Comparison of ENCODE assay signal across 8 cellular contexts in the genomic region with DNA sequence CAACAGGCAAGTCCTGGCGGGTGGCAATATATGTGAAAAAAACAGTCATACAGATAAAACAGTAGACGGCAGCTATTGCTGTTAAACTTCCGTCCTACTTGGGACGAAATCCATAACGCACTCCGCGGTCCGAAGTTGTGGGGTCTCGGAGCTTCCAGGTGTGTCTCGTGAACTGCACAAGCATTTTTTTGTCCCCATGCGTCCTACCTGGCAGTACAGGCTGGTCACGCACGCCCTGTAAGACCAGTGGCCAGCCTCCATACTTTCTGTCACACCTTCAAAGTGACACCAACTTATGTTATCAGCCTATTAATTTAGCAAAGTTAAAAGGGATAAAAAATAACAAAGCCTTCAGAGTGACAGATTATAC. TPM values are rescaled to one million over a fixed set of nuclear protein-coding genes. Genes with fewer than 3 reads are reported as not detected.
A peak's percentile ranks its signal among the peaks of the same experiment; 100 is the strongest.
DNase-seq lines count a peak whose midpoint lies in the region; ATAC-seq and TF ChIP-seq lines count a peak whose summit lies in the region.

No MANE protein-coding gene starts in this region.

- H3K27ac ChIP-seq in BLaER1 (no peak overlapping the region), GM23338 (ENCODE audit: low read depth) (no peak overlapping the region), SK-N-SH (ENCODE audit: low read depth in 2 of 2, low read length in 1 of 2) (no peak overlapping the region)

- H3K4me3 ChIP-seq in BLaER1 (peak overlapping the region; percentile 43; the same call in 1 of the 2 replicates), GM23338 (peak overlapping the region; percentile 81), adipocyte (ENCODE audit: low read length) (peak overlapping the region; percentile 80), SK-N-SH (ENCODE audit: low read depth in 2 of 2, low read length in 1 of 2) (no peak overlapping the region)

- peak overlapping the region; percentile 62 for H3K4me2 ChIP-seq in BLaER1
- H3K4me2 ChIP-seq in GM23338 = peak overlapping the region; percentile 91
- no peak overlapping the region for H3K4me2 ChIP-seq in SK-N-SH

- H3K4me3 Mint-ChIP-seq in GM23338 = peak overlapping the region; percentile 86
- H3K4me3 Mint-ChIP-seq in memory B cell = peak overlapping the region; percentile 76

- H3K27me3 ChIP-seq in BLaER1 (peaks cover 39% of the 10 kb centered on the region), GM23338 (ENCODE audit: insufficient read depth) (peaks cover 9% of the 10 kb centered on the region; the same call in 1 of the 2 replicates), adipocyte (replicated peaks; ENCODE audit: control insufficient read depth, insufficient read depth, low read length) (no peaks in the 10 kb centered on the region), SK-N-SH (ENCODE audit: insufficient read depth) (no peaks in the 10 kb centered on the region)

- peak overlapping the region; percentile 98 for H2AFZ ChIP-seq in GM23338
- no peak overlapping the region for H2AFZ ChIP-seq in SK-N-SH (ENCODE audit: low read depth)

- TF ChIP-seq CTCF in GM23338 (conservative IDR thresholded peaks at IDR 0.05; ENCODE audit: low read depth in 2 of 2) (no peak), SK-N-SH (IDR thresholded peaks at IDR 0.05) (no peak)

- ATAC-seq in GM23338 = peak; percentile 7
- peak; percentile 9 for ATAC-seq in memory B cell (ENCODE audit: low read depth)

- WGBS in SK-N-SH (ENCODE audit: low lambda C conversion rate) = 96% methylated on average over 13 of the region's 13 CpGs

- H3K4me1 Mint-ChIP-seq in GM23338 (peaks cover 5% of the 10 kb centered on the region), memory B cell (peaks cover 7% of the 10 kb centered on the region)

- no peak for TF ChIP-seq RAD21 in SK-N-SH (IDR thresholded peaks at IDR 0.05; ENCODE audit: low read length)

- no peak for TF ChIP-seq EP300 in SK-N-SH (IDR thresholded peaks at IDR 0.05; ENCODE audit: borderline replicate concordance in 1 of 2, low read depth in 1 of 2, low read length in 1 of 2)

- H3K27me3 Mint-ChIP-seq in GM23338 (ENCODE audit: insufficient read depth, low read depth, poor library complexity) = peaks cover 12% of the 10 kb centered on the region
- peaks cover 13% of the 10 kb centered on the region for H3K27me3 Mint-ChIP-seq in memory B cell

- H3K79me2 ChIP-seq in GM23338 (replicated peaks; ENCODE audit: insufficient read depth) (no peaks in the 10 kb centered on the region), SK-N-SH (ENCODE audit: insufficient read depth) (no peaks in the 10 kb centered on the region)

- no peak for DNase-seq in GM23338 (ENCODE audit: low spot score)
- DNase-seq in adipocyte (ENCODE audit: low read depth) = no peak
- no peak for DNase-seq in memory B cell (ENCODE audit: low spot score in 2 of 2)
- DNase-seq in SK-N-SH = no peak
- no peak for DNase-seq in activated effector memory CD4-positive, alpha-beta T cell treated with Interleukin-2 at 50 U/mL for 16 hours
- no peak for DNase-seq in NCI-H2196 (lab: John Stamatoyannopoulos, UW; ENCODE audit: unreplicated experiment)
- no peak for DNase-seq in HK-2 (ENCODE audit: unreplicated experiment)

- H3K9me3 ChIP-seq in BLaER1 (no peaks in the 10 kb centered on the region), adipocyte (ENCODE audit: control insufficient read depth, low read length) (no peaks in the 10 kb centered on the region), SK-N-SH (no peaks in the 10 kb centered on the region)

- H3K9ac ChIP-seq in BLaER1 (no peak overlapping the region), adipocyte (ENCODE audit: low read length) (peak overlapping the region; percentile 79), SK-N-SH (no peak overlapping the region)

- no peaks in the 10 kb centered on the region for H3F3A ChIP-seq in GM23338 (replicated peaks; ENCODE audit: low read depth)
- no peaks in the 10 kb centered on the region for H3F3A ChIP-seq in SK-N-SH (replicated peaks; ENCODE audit: insufficient read depth)

- CTCF ChIA-PET in SK-N-SH (lab: Yijun Ruan, JAX) = interaction anchor here (4.9 to 9.7 kb wide), 2 partner anchors 132 to 135 kb away, joined by 25 to 73 read pairs; no protein-coding TSS in a partner anchor

- H3K27ac Mint-ChIP-seq in GM23338 (peak overlapping the region; percentile 60; the same call in 1 of the 2 replicates), memory B cell (no peak overlapping the region)

- H3K4me1 ChIP-seq in BLaER1 (peaks cover 13% of the 10 kb centered on the region), GM23338 (ENCODE audit: insufficient read depth) (peaks cover under 1% of the 10 kb centered on the region; the same call in 1 of the 2 replicates), adipocyte (ENCODE audit: control insufficient read depth, insufficient read depth, low read length) (peaks cover 12% of the 10 kb centered on the region), SK-N-SH (ENCODE audit: control insufficient read depth in 1 of 2, insufficient read depth in 2 of 2, low read depth in 1 of 2, low read length in 1 of 2) (no peaks in the 10 kb centered on the region; a peak in 1 of 4 replicates)

- no peaks in the 10 kb centered on the region for H3K36me3 Mint-ChIP-seq in GM23338 (ENCODE audit: low read depth)
- H3K36me3 Mint-ChIP-seq in memory B cell = no peaks in the 10 kb centered on the region

- H3K9me3 Mint-ChIP-seq in GM23338 (peaks cover 4% of the 10 kb centered on the region; the same call in 1 of the 3 replicates), memory B cell (no peaks in the 10 kb centered on the region)

- H3K36me3 ChIP-seq in BLaER1 (no peaks in the 10 kb centered on the region), GM23338 (ENCODE audit: insufficient read depth) (no peaks in the 10 kb centered on the region), adipocyte (ENCODE audit: control insufficient read depth, insufficient read depth, low read length, severe bottlenecking) (no peaks in the 10 kb centered on the region), SK-N-SH (replicated peaks in 1 of 2; ENCODE audit: control insufficient read depth in 1 of 2, insufficient read depth in 2 of 2, low read length in 1 of 2) (no peaks in the 10 kb centered on the region)

- H4K20me1 ChIP-seq in BLaER1 (no peaks in the 10 kb centered on the region), GM23338 (replicated peaks; ENCODE audit: insufficient read depth) (no peaks in the 10 kb centered on the region), SK-N-SH (ENCODE audit: insufficient read depth) (no peaks in the 10 kb centered on the region)

- H3K9me2 ChIP-seq in GM23338 (ENCODE audit: insufficient read depth) (no peaks in the 10 kb centered on the region), SK-N-SH (no peaks in the 10 kb centered on the region)

- POLR2A ChIA-PET in SK-N-SH (lab: Yijun Ruan, JAX) = no interaction called here

TF ChIP-seq in GM23338, 12 proteins besides CTCF, POLR2A, EP300 and RAD21 (continues in another document):
- TF ChIP-seq EZH2phosphoT487 (IDR thresholded peaks at IDR 0.05; ENCODE audit: unreplicated experiment) = no peak
- no peak for TF ChIP-seq ZNF331 (CRISPR knock-in tag; IDR thresholded peaks at IDR 0.05; ENCODE audit: low read depth)

TF ChIP-seq in SK-N-SH, 30 proteins besides CTCF, POLR2A, EP300 and RAD21:
- TF ChIP-seq RXRA (IDR thresholded peaks at IDR 0.05; ENCODE audit: borderline replicate concordance, low read depth) (no peak), EZH2phosphoT487 (IDR thresholded peaks at IDR 0.05; ENCODE audit: borderline replicate concordance, low read depth) (no peak), MXI1 (IDR thresholded peaks at IDR 0.05; ENCODE audit: low read depth, low read length) (no peak), MEF2A (IDR thresholded peaks at IDR 0.05; ENCODE audit: borderline replicate concordance, low read depth) (no peak)

RNA-seq across cellular contexts. Expression of gene TGFBI, which starts 51.3 kb away (rescaled TPM):
- total RNA-seq in GM23338 (2014; rRNA removed; shearing (Covaris generic)) = 8.2 and 8.9 TPM in 2 replicates
- polyA plus RNA-seq in GM23338 (2016; fragmentation: Nextera tagmentation; extraction: Ambion mirVana) (8.0 and 9.4 TPM in 2 replicates), SK-N-SH (2012; rRNA removed) (2,247 and 2,678 TPM in 2 replicates)
- 1,829 and 2,247 TPM in 2 replicates for polyA plus RNA-seq in SK-N-SH (2012; cell fraction: cytosol; rRNA removed)
- polyA plus RNA-seq in SK-N-SH (2012; cell fraction: nucleus; rRNA removed) = 2,574 and 3,187 TPM in 2 replicates

RNA-seq across cellular contexts. Expression of gene SMAD5, which starts 52.5 kb away (rescaled TPM):
- total RNA-seq in GM23338 (2014; rRNA removed; shearing (Covaris generic)) = 52.5 and 56.6 TPM in 2 replicates
- polyA plus RNA-seq in GM23338 (2016; fragmentation: Nextera tagmentation; extraction: Ambion mirVana) = 31.2 and 37.5 TPM in 2 replicates
- 26.9 and 36.1 TPM in 2 replicates for polyA plus RNA-seq in SK-N-SH (2012; rRNA removed)
- polyA plus RNA-seq in SK-N-SH (2012; cell fraction: cytosol; rRNA removed) = 30.7 and 35.1 TPM in 2 replicates
- 22.5 and 37.2 TPM in 2 replicates for polyA plus RNA-seq in SK-N-SH (2012; cell fraction: nucleus; rRNA removed)

Comparison
In these comparisons a context has a peak if more than half of its experiments do, and no peak if none do; other contexts are left out.
1. H3K4me3 ChIP-seq: peak in BLaER1 (single experiment), GM23338 (single experiment) and adipocyte (single experiment); none in SK-N-SH (0 of 2).
2. RNA of gene TGFBI, which starts 51.3 kb away (polyA plus RNA-seq): 1,829 to 3,187 TPM in SK-N-SH; 8.0 to 9.4 TPM in GM23338; every median in the first group is over 100 times any median in the second.